In genomic region chr10:85976267-85976793, GRCh38 we compare ENCODE assay signal across 23 cellular contexts.
DNase-seq lines count a peak whose midpoint lies in the region; ATAC-seq, FAIRE-seq and TF ChIP-seq lines count a peak whose summit lies in the region.
"Had no signal": no experiment of that assay in that cellular context is flagged by ENCODE, and none has a peak within 500 bp of the region (broad histone marks: within the 10 kb centered on the region; RNA-seq: fewer than 3 reads in every experiment).

No MANE protein-coding gene starts in this region.

- H3K36me3 ChIP-seq in GM06990 (ENCODE audit: control insufficient read depth, insufficient read depth, low read length) (no peaks in the 10 kb centered on the region), H7 (replicated peaks; ENCODE audit: control insufficient read depth, insufficient read depth, low read length) (no peaks in the 10 kb centered on the region), GM12878 (ENCODE audit: control insufficient read depth in 2 of 2, insufficient read depth in 2 of 2, low read length in 1 of 2) (no peaks in the 10 kb centered on the region), keratinocyte (ENCODE audit: control insufficient read depth in 2 of 2, extremely low read depth in 1 of 2, insufficient read depth in 2 of 2, low read length in 2 of 2) (no peaks in the 10 kb centered on the region)
- H3K36me3 ChIP-seq: BLaER1, MG63 had no signal

- H3K79me2 ChIP-seq in GM12878 (ENCODE audit: control insufficient read depth, insufficient read depth, low read length), result no peaks in the 10 kb centered on the region
- H3K79me2 ChIP-seq in keratinocyte (ENCODE audit: control insufficient read depth, insufficient read depth, low read length), result no peaks in the 10 kb centered on the region

- POLR2A ChIA-PET in GM12878 (lab: Charles Lee), result no interaction called here

- DNase-seq in GM06990 (ENCODE audit: extremely low read depth, insufficient read length) (no peak), H7 (peak; percentile 54), GM12878 (ENCODE audit: low read depth, low spot score) (no peak), keratinocyte (ENCODE audit: low read depth, low spot score) (no peak), HT-29 (ENCODE audit: low spot score) (no peak), GF-D8 (lab: John Stamatoyannopoulos, UW) (no peak)
- DNase-seq: 8988T; CD8-positive, alpha-beta T cell; DND-41; IMR-90; Karpas-422; MG63; NCI-H1092; NCI-H146; NCI-H2081 treated with DMSO at 0.1 percent for 48 hours; NCI-H524; OCI-M1; SIG-M5 had no signal

- H3K9ac ChIP-seq in GM12878 (ENCODE audit: control insufficient read depth, insufficient read depth, low read length) (no peak overlapping the region), keratinocyte (ENCODE audit: control insufficient read depth, extremely low read depth, insufficient read depth, low read length) (no peak overlapping the region)
- H3K9ac ChIP-seq: BLaER1 had no signal

- no peaks in the 10 kb centered on the region for H3K9me3 ChIP-seq in GM12878 (replicated peaks; ENCODE audit: control insufficient read depth, insufficient read depth, low read length)
- H3K9me3 ChIP-seq in keratinocyte (ENCODE audit: control insufficient read depth, low read depth, low read length), result no peaks in the 10 kb centered on the region

- RAD21 ChIA-PET in GM12878 (lab: Charles Lee; ENCODE audit: unreplicated experiment), result interaction anchor here (0.9 to 1.0 kb wide), 2 partner anchors 64 to 183 kb away, joined by 3 read pairs; no protein-coding TSS in a partner anchor

- H3K4me2 ChIP-seq in GM12878 (ENCODE audit: control insufficient read depth, insufficient read depth), result no peak overlapping the region
- H3K4me2 ChIP-seq in keratinocyte (ENCODE audit: control insufficient read depth, extremely low read depth, insufficient read depth, low read depth, low read length), result no peak overlapping the region
- H3K4me2 ChIP-seq: BLaER1 had no signal

- CTCF ChIA-PET in GM12878 (lab: Yijun Ruan, JAX), result interaction anchor here (0.7 to 1.1 kb wide), 3 partner anchors 9 to 190 kb away, joined by 3 to 4 read pairs (median 3); no protein-coding TSS in a partner anchor

- 19% methylated on average over 6 of the region's 6 CpGs for WGBS in GM12878 (ENCODE audit: insufficient coverage, insufficient replicate concordance, low lambda C conversion rate, missing lambda C conversion rate)

- no peak overlapping the region for H3K27ac ChIP-seq in GM12878 (ENCODE audit: control insufficient read depth, insufficient read depth)
- H3K27ac ChIP-seq in keratinocyte (ENCODE audit: control insufficient read depth, insufficient read depth, low read length), result no peak overlapping the region
- H3K27ac ChIP-seq: BLaER1 had no signal

- TF ChIP-seq RAD21 in GM12878 (IDR thresholded peaks at IDR 0.05; ENCODE audit: insufficient read depth, low read depth, low read length), result no peak

- H2AFZ ChIP-seq in GM12878 (ENCODE audit: control insufficient read depth, low read depth, low read length), result no peak overlapping the region
- no peak overlapping the region for H2AFZ ChIP-seq in keratinocyte (ENCODE audit: control insufficient read depth, low read length)

- no peak for TF ChIP-seq EP300 in GM12878 (IDR thresholded peaks at IDR 0.05; ENCODE audit: borderline replicate concordance in 1 of 2, control insufficient read depth in 1 of 2, low read depth in 2 of 2, low read length in 2 of 2)

- intact Hi-C loops in GM12878 (cut with micrococcal nuclease; ENCODE audit: unreplicated experiment), result no loop called here

- H3K4me3 ChIP-seq in GM06990 (replicated peaks; ENCODE audit: low read depth, low read length) (no peak overlapping the region), H7 (ENCODE audit: insufficient read depth, low read depth, low read length) (no peak overlapping the region), GM12878 (no peak overlapping the region), keratinocyte (ENCODE audit: control insufficient read depth in 2 of 3, extremely low read depth in 1 of 3, insufficient read depth in 2 of 3, low read depth in 1 of 3, low read length in 3 of 3) (no peak overlapping the region)
- H3K4me3 ChIP-seq: BLaER1, MG63 had no signal

- SMC1A ChIA-PET in GM12878 (lab: Charles Lee; ENCODE audit: uncharacterized antibody, unreplicated experiment), result interaction anchor here (0.6 kb wide), 1 partner anchor 406 kb away, joined by 3 read pairs; no protein-coding TSS in a partner anchor

- FAIRE-seq in GM12878 (lab: Jason Lieb, UNC) (no peak), keratinocyte (lab: Jason Lieb, UNC) (no peak)
- FAIRE-seq: D721Med, G401.6 had no signal

- in situ Hi-C loops in GM12878 (cut with MboI), result no loop called here

- BruUV-seq in GM12878 (replicated peaks; lab: Mats Ljungman, UMichigan), result no TSS peak

- H4K20me1 ChIP-seq in GM12878 (ENCODE audit: control insufficient read depth, insufficient read depth) (no peaks in the 10 kb centered on the region), keratinocyte (ENCODE audit: control insufficient read depth, extremely low read depth, insufficient read depth, low read length) (no peaks in the 10 kb centered on the region)
- H4K20me1 ChIP-seq: BLaER1 had no signal

- ATAC-seq in GM12878 (peak; percentile 38; the same call in 1 of the 3 replicates), GM21786 (IDR thresholded peaks at IDR 0.05; ENCODE audit: unreplicated experiment) (no peak), HG03159 (IDR thresholded peaks at IDR 0.05; ENCODE audit: unreplicated experiment) (no peak)
- ATAC-seq: CD8-positive, alpha-beta T cell had no signal

- TF ChIP-seq CTCF in GM06990 (IDR thresholded peaks at IDR 0.05; ENCODE audit: insufficient read depth, low read length, poor library complexity, severe bottlenecking) (peak; percentile 21), GM12878 (IDR thresholded peaks at IDR 0.05 in 2 of 3, conservative IDR thresholded peaks at IDR 0.05 in 1 of 3; ENCODE audit: control insufficient read depth in 2 of 3, extremely low read depth in 1 of 3, insufficient read depth in 1 of 3, low read depth in 3 of 3, low read length in 3 of 3) (peak in 1 of 3 experiments; percentile 7; a peak in 1 of 6 replicates), keratinocyte (optimal IDR thresholded peaks at IDR 0.05 in 1 of 3, IDR thresholded peaks at IDR 0.05 in 1 of 3, conservative IDR thresholded peaks at IDR 0.05 in 1 of 3; ENCODE audit: extremely low read depth in 1 of 3, insufficient read depth in 2 of 3, low read length in 3 of 3) (peak in 2 of 3 experiments; percentile 20 to 41)

- H3K4me1 ChIP-seq in GM12878 (ENCODE audit: control insufficient read depth, insufficient read depth, low read length), result no peaks in the 10 kb centered on the region
- H3K4me1 ChIP-seq in keratinocyte (ENCODE audit: control insufficient read depth, extremely low read depth, insufficient read depth, low read length), result peaks cover 18% of the 10 kb centered on the region
- H3K4me1 ChIP-seq: BLaER1 had no signal

- TF ChIP-seq POLR2A in GM12878 (IDR thresholded peaks at IDR 0.05; ENCODE audit: low read depth, low read length), result no peak

- H3K9me1 ChIP-seq in keratinocyte (ENCODE audit: control insufficient read depth, extremely low read depth, insufficient read depth, low read length), result no peaks in the 10 kb centered on the region

- dilution Hi-C loops in keratinocyte (cut with MboI; ENCODE audit: extremely low pct_ligation_motif_present, low sequenced_read_pairs), result no loop called here

- no peaks in the 10 kb centered on the region for H3K27me3 ChIP-seq in GM06990 (replicated peaks; ENCODE audit: control insufficient read depth, insufficient read depth, low read length)
- no peaks in the 10 kb centered on the region for H3K27me3 ChIP-seq in H7 (ENCODE audit: control insufficient read depth, insufficient read depth, low read length)
- no peaks in the 10 kb centered on the region; a peak in 2 of 4 replicates for H3K27me3 ChIP-seq in GM12878 (replicated peaks in 1 of 2; ENCODE audit: control insufficient read depth in 2 of 2, insufficient read depth in 2 of 2, low read length in 1 of 2)
- H3K27me3 ChIP-seq in keratinocyte (ENCODE audit: control insufficient read depth, extremely low read depth, insufficient read depth, low read length), result no peaks in the 10 kb centered on the region
- H3K27me3 ChIP-seq: BLaER1 had no signal

TF ChIP-seq in GM12878, 131 proteins besides CTCF, POLR2A, EP300 and RAD21 (continues in another document):
- no peak for TF ChIP-seq FOS (IDR thresholded peaks at IDR 0.05; ENCODE audit: borderline replicate concordance, extremely low read depth, insufficient read length)
- no peak for TF ChIP-seq SMAD1 (IDR thresholded peaks at IDR 0.05; ENCODE audit: low read depth, partially characterized antibody)
- TF ChIP-seq MEF2B (IDR thresholded peaks at IDR 0.05; ENCODE audit: partially characterized antibody, poor library complexity, severe bottlenecking), result no peak
- no peak for TF ChIP-seq MAX (IDR thresholded peaks at IDR 0.05; ENCODE audit: low read depth, low read length)
- no peak for TF ChIP-seq ZBTB4 (CRISPR knock-in tag; IDR thresholded peaks at IDR 0.05)
